23 cellular contexts compared by ENCODE assay signal in genomic region chr6:167951781-167952511, GRCh38. TPM values are rescaled to one million over a fixed set of nuclear protein-coding genes. Genes with fewer than 3 reads are reported as not detected.
DNase-seq lines count a peak whose midpoint lies in the region; ATAC-seq, FAIRE-seq and TF ChIP-seq lines count a peak whose summit lies in the region.
"Had no signal": no experiment of that assay in that cellular context is flagged by ENCODE, and none has a peak within 500 bp of the region (broad histone marks: within the 10 kb centered on the region; RNA-seq: fewer than 3 reads in every experiment).

No MANE protein-coding gene starts in this region.

- DNase-seq in HepG2 (ENCODE audit: low spot score) (no peak), right lobe of liver (no peak), foreskin keratinocyte (peak; percentile 41 to 58), progenitor cell of endocrine pancreas (ENCODE audit: low spot score, unreplicated experiment) (no peak), SHP77 (lab: John Stamatoyannopoulos, UW) (no peak), thyroid gland (no peak), HuH-7.5 (ENCODE audit: low spot score) (no peak)
- DNase-seq: CD8-positive, alpha-beta memory T cell; HFFc6; NCI-H1105 treated with DMSO at 0.1 percent for 48 hours; NCI-H1694 treated with DMSO at 0.1 percent for 48 hours had no signal

- H3K4me1 ChIP-seq in HepG2 (ENCODE audit: insufficient read depth, low read length) (peaks cover 18% of the 10 kb centered on the region), right lobe of liver (peaks cover 0 to 10% (median 4%) of the 10 kb centered on the region in 4 donors), foreskin keratinocyte (peaks cover 7% of the 10 kb centered on the region), thyroid gland (peaks cover 0 to 2% of the 10 kb centered on the region in 2 donors)

- H3K9ac ChIP-seq in HepG2 (ENCODE audit: insufficient read depth, low read depth, low read length) = no peak overlapping the region

- WGBS in HepG2 (ENCODE audit: low lambda C conversion rate) = 97% methylated on average over 29 of the region's 29 CpGs
- 88% methylated on average over 4 of the region's 29 CpGs for WGBS in right lobe of liver (ENCODE audit: insufficient coverage, low coverage, low lambda C conversion rate, missing lambda C conversion rate)
- 93 to 96% methylated on average over 29 of the region's 29 CpGs for WGBS in thyroid gland, 2 donors

- no TSS peak for BruUV-seq in HepG2 (replicated peaks; lab: Mats Ljungman, UMichigan)

- H4K20me1 ChIP-seq in HepG2 (ENCODE audit: insufficient read depth, low read length) = no peaks in the 10 kb centered on the region

- H3K9me3 Mint-ChIP-seq in brain (no peaks in the 10 kb centered on the region), progenitor cell of endocrine pancreas (ENCODE audit: low read depth) (no peaks in the 10 kb centered on the region)
- H3K9me3 Mint-ChIP-seq: CD8-positive, alpha-beta memory T cell; HFFc6; IgD-negative memory B cell had no signal

- H3K4me3 ChIP-seq in HepG2 (replicated peaks in 1 of 3; ENCODE audit: insufficient read depth in 1 of 3, low read depth in 2 of 3, low read length in 3 of 3) = no peak overlapping the region
- no peak overlapping the region for H3K4me3 ChIP-seq in right lobe of liver
- no peak overlapping the region for H3K4me3 ChIP-seq in thyroid gland (replicated peaks in 1 of 3)
- H3K4me3 ChIP-seq: SJSA1 had no signal

- no peak for ATAC-seq in HepG2
- no peak for ATAC-seq in right lobe of liver
- ATAC-seq in foreskin keratinocyte = peak; percentile 80

- H3K27me3 Mint-ChIP-seq in brain (no peaks in the 10 kb centered on the region), progenitor cell of endocrine pancreas (no peaks in the 10 kb centered on the region)
- H3K27me3 Mint-ChIP-seq: CD8-positive, alpha-beta memory T cell; IgD-negative memory B cell had no signal

- peaks cover 73% of the 10 kb centered on the region for H3K36me3 Mint-ChIP-seq in brain
- peaks cover 54% of the 10 kb centered on the region for H3K36me3 Mint-ChIP-seq in progenitor cell of endocrine pancreas (ENCODE audit: insufficient read depth)

- TF ChIP-seq POLR2A in HepG2 (IDR thresholded peaks at IDR 0.05; ENCODE audit: insufficient read depth in 1 of 2, low read depth in 2 of 2, low read length in 2 of 2) = no peak
- TF ChIP-seq POLR2A in right lobe of liver (IDR thresholded peaks at IDR 0.05) = no peak
- no peak for TF ChIP-seq POLR2A in thyroid gland (IDR thresholded peaks at IDR 0.05)

- H3K79me2 ChIP-seq in HepG2 (ENCODE audit: insufficient read depth, low read length) = no peaks in the 10 kb centered on the region

- H3K4me1 Mint-ChIP-seq in brain (peaks cover 8% of the 10 kb centered on the region), progenitor cell of endocrine pancreas (ENCODE audit: low read depth) (peaks cover 21% of the 10 kb centered on the region)
- H3K4me1 Mint-ChIP-seq: CD8-positive, alpha-beta memory T cell had no signal

- TF ChIP-seq CTCF in HepG2 (CRISPR knock-in tag; IDR thresholded peaks at IDR 0.05) = no peak
- TF ChIP-seq CTCF in right lobe of liver (IDR thresholded peaks at IDR 0.05) = no peak
- no peak for TF ChIP-seq CTCF in brain (conservative IDR thresholded peaks at IDR 0.05)
- no peak for TF ChIP-seq CTCF in foreskin keratinocyte (conservative IDR thresholded peaks at IDR 0.05)
- no peak for TF ChIP-seq CTCF in progenitor cell of endocrine pancreas (IDR thresholded peaks at IDR 0.05; ENCODE audit: unreplicated experiment)
- TF ChIP-seq CTCF in thyroid gland (IDR thresholded peaks at IDR 0.05) = no peak

- TF ChIP-seq RAD21 in HepG2 (CRISPR knock-in tag; IDR thresholded peaks at IDR 0.05) = no peak

- H3K4me2 ChIP-seq in HepG2 (ENCODE audit: low read depth, low read length) = no peak overlapping the region

- POLR2A ChIA-PET in HepG2 (lab: Yijun Ruan, JAX) = no interaction called here

- no peak overlapping the region for H3K4me3 Mint-ChIP-seq in brain
- H3K4me3 Mint-ChIP-seq in progenitor cell of endocrine pancreas (ENCODE audit: low read depth) = no peak overlapping the region
- H3K4me3 Mint-ChIP-seq: CD8-positive, alpha-beta memory T cell; HFFc6; IgD-negative memory B cell had no signal

- no peak overlapping the region for H3K27ac ChIP-seq in HepG2 (ENCODE audit: extremely low read length, insufficient read depth, low read length)
- H3K27ac ChIP-seq in right lobe of liver = no peak overlapping the region
- peak overlapping the region; percentile 41 for H3K27ac ChIP-seq in foreskin keratinocyte
- no peak overlapping the region for H3K27ac ChIP-seq in thyroid gland
- H3K27ac ChIP-seq: HL-60, SJSA1 had no signal

- no peak for FAIRE-seq in HepG2 (lab: Jason Lieb, UNC)
- FAIRE-seq: A204.1, D721Med, GM12891, H1 had no signal

- H3K27me3 ChIP-seq in HepG2 (ENCODE audit: control insufficient read depth in 1 of 2, insufficient read depth in 2 of 2, low read length in 2 of 2) (no peaks in the 10 kb centered on the region), right lobe of liver (no peaks in the 10 kb centered on the region), foreskin keratinocyte (no peaks in the 10 kb centered on the region), thyroid gland (no peaks in the 10 kb centered on the region)
- H3K27me3 ChIP-seq: SJSA1 had no signal

- H2AFZ ChIP-seq in HepG2 (ENCODE audit: low read length) = no peak overlapping the region

- H3K27ac Mint-ChIP-seq in brain (peak overlapping the region in 3 of 5 experiments; percentile 52 to 85 (median 55)), progenitor cell of endocrine pancreas (peak overlapping the region; percentile 60)
- H3K27ac Mint-ChIP-seq: CD8-positive, alpha-beta memory T cell; HFFc6 had no signal

- TF ChIP-seq EP300 in HepG2 (IDR thresholded peaks at IDR 0.05; ENCODE audit: low read depth in 2 of 2, low read length in 2 of 2) (no peak), HepG2 (CRISPR knock-in tag; IDR thresholded peaks at IDR 0.05; ENCODE audit: borderline replicate concordance) (no peak)

- H3K9me3 ChIP-seq in HepG2 (ENCODE audit: low read length) (no peaks in the 10 kb centered on the region), right lobe of liver (no peaks in the 10 kb centered on the region), thyroid gland (no peaks in the 10 kb centered on the region)
- H3K9me3 ChIP-seq: SJSA1 had no signal

- intact Hi-C loops in HepG2 (cut with micrococcal nuclease; ENCODE audit: unreplicated experiment) (no loop called here), right lobe of liver (cut with DNase I) (no loop called here), thyroid gland (cut with DNase I) (no loop called here)

- in situ Hi-C loops in HepG2 (cut with HindIII; ENCODE audit: extremely low pct_ligation_motif_present, low pct_unique_long_range_greater_than_20kb) = no loop called here

- H3K36me3 ChIP-seq in HepG2 (replicated peaks in 1 of 2; ENCODE audit: control insufficient read depth in 1 of 2, insufficient read depth in 2 of 2, low read length in 2 of 2) = peaks cover 36 to 80% of the 10 kb centered on the region in 2 experiments
- H3K36me3 ChIP-seq in right lobe of liver = peaks cover 0 to 48% (median 19%) of the 10 kb centered on the region in 4 donors
- peaks cover 41 to 43% of the 10 kb centered on the region in 2 donors for H3K36me3 ChIP-seq in thyroid gland

- CTCF ChIA-PET in HepG2 (lab: Yijun Ruan, JAX; ENCODE audit: low intra/inter-chr PET ratio, low total read pairs) = no interaction called here

TF ChIP-seq in HepG2, 621 proteins besides CTCF, POLR2A, EP300 and RAD21 (continues in another document):
- TF ChIP-seq NCOR1 (IDR thresholded peaks at IDR 0.05; ENCODE audit: borderline replicate concordance, low read length) = no peak

RNA-seq across cellular contexts. Expression of gene KIF25, which starts 45.5 kb away (rescaled TPM):
- total RNA-seq in HepG2 (2016; rRNA removed; fragmentation: Illumina TruSeq; extraction: Trizol) (not detected in 2 replicates), right lobe of liver (under 1 TPM in 1 of 6 experiments, not detected in 5; 0.15 TPM), foreskin keratinocyte (not detected in 2 replicates), progenitor cell of endocrine pancreas (not detected in 2 replicates), thyroid gland (not detected)
- not detected in 2 replicates for total RNA-seq in HepG2 (2016; cell fraction: cytosol; rRNA removed; fragmentation: Illumina TruSeq; extraction: Trizol; ENCODE audit: low read depth)
- not detected in 2 replicates for total RNA-seq in HepG2 (2016; cell fraction: insoluble cytoplasmic fraction; rRNA removed; fragmentation: Illumina TruSeq; extraction: Trizol)
- total RNA-seq in HepG2 (2016; cell fraction: membrane; rRNA removed; fragmentation: Illumina TruSeq; extraction: Trizol) = not detected in 2 replicates
- not detected in 2 replicates for total RNA-seq in HepG2 (2016; cell fraction: nucleus; rRNA removed; fragmentation: Illumina TruSeq; extraction: Trizol)
- polyA plus RNA-seq in HepG2 (2011; rRNA removed) (not detected in 2 replicates), brain (ENCODE audit: insufficient read depth, low read depth, low replicate concordance) (0.48 TPM), foreskin keratinocyte (not detected in 2 replicates)
- not detected in 2 replicates for polyA plus RNA-seq in HepG2 (2011; cell fraction: cytosol; rRNA removed)
- polyA plus RNA-seq in HepG2 (2011; cell fraction: nucleus; rRNA removed) = not detected in 2 replicates
- polyA plus RNA-seq in HepG2 (2012) = not detected in 2 replicates
- not detected in 2 replicates for polyA plus RNA-seq in HepG2 (2016; cell fraction: cytosol; fragmentation: Illumina TruSeq; extraction: Trizol; ENCODE audit: low read depth)
- polyA plus RNA-seq in HepG2 (2016; cell fraction: insoluble cytoplasmic fraction; fragmentation: Illumina TruSeq; extraction: Trizol; ENCODE audit: low read depth) = not detected in 2 replicates
- not detected in 2 replicates for polyA plus RNA-seq in HepG2 (2016; cell fraction: membrane; fragmentation: Illumina TruSeq; extraction: Trizol; ENCODE audit: low read depth)
- not detected in 2 replicates for polyA plus RNA-seq in HepG2 (2016; cell fraction: nucleus; fragmentation: Illumina TruSeq; extraction: Trizol; ENCODE audit: insufficient read depth, low read depth)
- not detected in 2 replicates for polyA minus RNA-seq in HepG2 (2011; rRNA and poly(A)+ RNA removed; ENCODE audit: low replicate concordance)
- polyA minus RNA-seq in HepG2 (2011; cell fraction: cytosol; rRNA and poly(A)+ RNA removed) = not detected in 2 replicates
- polyA minus RNA-seq in HepG2 (2011; cell fraction: nucleus; rRNA and poly(A)+ RNA removed) = not detected in 2 replicates
- total RNA-seq: CD8-positive, alpha-beta memory T cell; HFFc6; HT1080; LHCN-M2; NCI-H460; SJSA1 had no signal
- polyA plus RNA-seq: BJ; CD8-positive, alpha-beta memory T cell; IgD-negative memory B cell had no signal

Comparison
In these comparisons a context has a peak if more than half of its experiments do, and no peak if none do; other contexts are left out.
1. DNase-seq: peak in foreskin keratinocyte (2 of 2); none in HepG2 (single experiment), right lobe of liver (0 of 3), progenitor cell of endocrine pancreas (single experiment), SHP77 (0 of 2), thyroid gland (0 of 2) and HuH-7.5 (single experiment).